ENCODE assay signal across 2 cellular contexts in the genomic region with DNA sequence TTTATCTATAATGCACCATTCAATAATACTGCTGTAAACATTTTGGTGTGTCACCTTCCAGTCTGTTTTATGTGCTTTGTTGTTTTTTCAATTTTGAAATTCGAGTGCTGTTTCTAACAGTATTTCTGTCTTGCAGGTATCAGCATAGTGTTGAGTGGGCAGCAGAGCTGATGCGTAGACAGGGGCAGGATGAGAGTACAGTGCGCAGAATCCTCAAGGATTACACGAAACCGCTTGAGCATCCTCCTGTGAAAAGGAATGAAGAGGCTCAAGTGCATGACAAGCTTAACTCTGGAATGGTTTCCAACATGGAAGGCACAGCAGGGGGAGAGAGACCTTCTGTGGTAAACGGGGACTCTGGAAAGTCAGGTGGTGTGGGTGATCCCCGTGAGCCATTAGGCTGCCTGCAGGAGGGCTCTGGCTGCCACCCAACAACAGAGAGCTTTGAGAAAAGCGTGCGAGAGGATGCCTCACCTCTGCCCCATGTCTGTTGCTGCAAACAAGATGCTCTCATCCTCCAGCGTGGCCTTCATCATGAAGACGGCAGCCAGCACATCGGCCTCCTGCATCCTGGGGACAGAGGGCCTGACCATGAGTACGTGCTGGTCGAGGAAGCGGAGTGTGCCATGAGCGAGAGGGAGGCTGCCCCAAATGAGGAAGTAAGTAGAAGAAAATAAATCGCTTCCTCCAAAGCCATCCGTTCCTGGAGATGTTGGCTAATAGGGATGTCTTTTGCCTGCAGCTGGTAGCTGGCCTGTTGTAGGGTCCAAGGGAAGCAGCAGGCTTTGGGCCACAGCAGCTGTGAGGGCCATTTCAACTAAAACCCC.
TF ChIP-seq lines count a peak whose summit lies in the region.

No MANE protein-coding gene starts in this region.

TF ChIP-seq in HepG2, 621 proteins besides CTCF, POLR2A, EP300 and RAD21:
- TF ChIP-seq ZNF567 (CRISPR knock-in tag; IDR thresholded peaks at IDR 0.05; ENCODE audit: borderline replicate concordance) (no peak), ZBTB40 (IDR thresholded peaks at IDR 0.05) (no peak), ZBTB40 (CRISPR knock-in tag; IDR thresholded peaks at IDR 0.05) (no peak), IKZF4 (CRISPR knock-in tag; IDR thresholded peaks at IDR 0.05; ENCODE audit: borderline replicate concordance, low read depth, not compliant biosample characterization) (no peak), ASH2L (IDR thresholded peaks at IDR 0.05; ENCODE audit: insufficient read length, low read depth, low read length) (no peak)
TF ChIP-seq in HepG2: peak in this region for 0.

TF ChIP-seq in WTC11, 78 proteins besides CTCF, POLR2A, EP300 and RAD21:
- TF ChIP-seq ZNF232 (CRISPR knock-in tag; IDR thresholded peaks at IDR 0.05) (no peak), GTF2I (CRISPR knock-in tag; conservative IDR thresholded peaks at IDR 0.05) (no peak), MAX (CRISPR knock-in tag; IDR thresholded peaks at IDR 0.05) (no peak), SOX15 (CRISPR knock-in tag; IDR thresholded peaks at IDR 0.05) (no peak), ZBTB21 (CRISPR knock-in tag; IDR thresholded peaks at IDR 0.05; ENCODE audit: borderline replicate concordance) (no peak), ZNF317 (CRISPR knock-in tag; IDR thresholded peaks at IDR 0.05; ENCODE audit: borderline replicate concordance, low read depth) (no peak), OVOL2 (CRISPR knock-in tag; IDR thresholded peaks at IDR 0.05; ENCODE audit: borderline replicate concordance) (no peak), NFYB (CRISPR knock-in tag; conservative IDR thresholded peaks at IDR 0.05; ENCODE audit: low read depth) (no peak)
- TF ChIP-seq, protein P1, sequence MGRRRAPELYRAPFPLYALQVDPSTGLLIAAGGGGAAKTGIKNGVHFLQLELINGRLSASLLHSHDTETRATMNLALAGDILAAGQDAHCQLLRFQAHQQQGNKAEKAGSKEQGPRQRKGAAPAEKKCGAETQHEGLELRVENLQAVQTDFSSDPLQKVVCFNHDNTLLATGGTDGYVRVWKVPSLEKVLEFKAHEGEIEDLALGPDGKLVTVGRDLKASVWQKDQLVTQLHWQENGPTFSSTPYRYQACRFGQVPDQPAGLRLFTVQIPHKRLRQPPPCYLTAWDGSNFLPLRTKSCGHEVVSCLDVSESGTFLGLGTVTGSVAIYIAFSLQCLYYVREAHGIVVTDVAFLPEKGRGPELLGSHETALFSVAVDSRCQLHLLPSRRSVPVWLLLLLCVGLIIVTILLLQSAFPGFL (CRISPR knock-in tag; IDR thresholded peaks at IDR 0.05; ENCODE audit: borderline replicate concordance): no peak
- TF ChIP-seq, protein P2, sequence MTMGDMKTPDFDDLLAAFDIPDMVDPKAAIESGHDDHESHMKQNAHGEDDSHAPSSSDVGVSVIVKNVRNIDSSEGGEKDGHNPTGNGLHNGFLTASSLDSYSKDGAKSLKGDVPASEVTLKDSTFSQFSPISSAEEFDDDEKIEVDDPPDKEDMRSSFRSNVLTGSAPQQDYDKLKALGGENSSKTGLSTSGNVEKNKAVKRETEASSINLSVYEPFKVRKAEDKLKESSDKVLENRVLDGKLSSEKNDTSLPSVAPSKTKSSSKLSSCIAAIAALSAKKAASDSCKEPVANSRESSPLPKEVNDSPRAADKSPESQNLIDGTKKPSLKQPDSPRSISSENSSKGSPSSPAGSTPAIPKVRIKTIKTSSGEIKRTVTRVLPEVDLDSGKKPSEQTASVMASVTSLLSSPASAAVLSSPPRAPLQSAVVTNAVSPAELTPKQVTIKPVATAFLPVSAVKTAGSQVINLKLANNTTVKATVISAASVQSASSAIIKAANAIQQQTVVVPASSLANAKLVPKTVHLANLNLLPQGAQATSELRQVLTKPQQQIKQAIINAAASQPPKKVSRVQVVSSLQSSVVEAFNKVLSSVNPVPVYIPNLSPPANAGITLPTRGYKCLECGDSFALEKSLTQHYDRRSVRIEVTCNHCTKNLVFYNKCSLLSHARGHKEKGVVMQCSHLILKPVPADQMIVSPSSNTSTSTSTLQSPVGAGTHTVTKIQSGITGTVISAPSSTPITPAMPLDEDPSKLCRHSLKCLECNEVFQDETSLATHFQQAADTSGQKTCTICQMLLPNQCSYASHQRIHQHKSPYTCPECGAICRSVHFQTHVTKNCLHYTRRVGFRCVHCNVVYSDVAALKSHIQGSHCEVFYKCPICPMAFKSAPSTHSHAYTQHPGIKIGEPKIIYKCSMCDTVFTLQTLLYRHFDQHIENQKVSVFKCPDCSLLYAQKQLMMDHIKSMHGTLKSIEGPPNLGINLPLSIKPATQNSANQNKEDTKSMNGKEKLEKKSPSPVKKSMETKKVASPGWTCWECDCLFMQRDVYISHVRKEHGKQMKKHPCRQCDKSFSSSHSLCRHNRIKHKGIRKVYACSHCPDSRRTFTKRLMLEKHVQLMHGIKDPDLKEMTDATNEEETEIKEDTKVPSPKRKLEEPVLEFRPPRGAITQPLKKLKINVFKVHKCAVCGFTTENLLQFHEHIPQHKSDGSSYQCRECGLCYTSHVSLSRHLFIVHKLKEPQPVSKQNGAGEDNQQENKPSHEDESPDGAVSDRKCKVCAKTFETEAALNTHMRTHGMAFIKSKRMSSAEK (CRISPR knock-in tag; IDR thresholded peaks at IDR 0.05; ENCODE audit: borderline replicate concordance): no peak
